Comparison of ENCODE assay signal across 1 cellular context in genomic region chr19:17086129-17086528, GRCh38.
TF ChIP-seq lines count a peak whose summit lies in the region.

No MANE protein-coding gene starts in this region.

TF ChIP-seq in GM12878, 131 proteins besides CTCF, POLR2A, EP300 and RAD21:
- TF ChIP-seq POLR2AphosphoS5 (IDR thresholded peaks at IDR 0.05; ENCODE audit: low read length) (0 out of 2 replicates have a peak, but pooled peaks have one; percentile 23), ELK1 (IDR thresholded peaks at IDR 0.05; ENCODE audit: low read depth, low read length) (no peak)
